ENCODE assay signal across 9 cellular contexts in genomic region chr13:25114220-25114619, GRCh38. TPM values are rescaled to one million over a fixed set of nuclear protein-coding genes. Genes with fewer than 3 reads are reported as not detected.
DNase-seq lines count a peak whose midpoint lies in the region; ATAC-seq, FAIRE-seq and TF ChIP-seq lines count a peak whose summit lies in the region.
"Had no signal": no experiment of that assay in that cellular context is flagged by ENCODE, and none has a peak within 500 bp of the region (broad histone marks: within the 10 kb centered on the region; RNA-seq: fewer than 3 reads in every experiment).

No MANE protein-coding gene starts in this region.

- 18% methylated on average over 3 of the region's 3 CpGs for WGBS in HepG2 (ENCODE audit: low lambda C conversion rate)

- no peak for TF ChIP-seq POLR2A in HepG2 (IDR thresholded peaks at IDR 0.05; ENCODE audit: insufficient read depth in 1 of 2, low read depth in 2 of 2, low read length in 2 of 2)

- no peaks in the 10 kb centered on the region for H3K4me1 Mint-ChIP-seq in activated CD4-positive, alpha-beta T cell treated with anti-CD3 and anti-CD28 coated beads for 36 hours

- peak; percentile 49 for DNase-seq in 8988T
- peak; percentile 61 for DNase-seq in NCI-H460 (ENCODE audit: extremely low read depth, low read depth)
- peak; percentile 79 for DNase-seq in activated CD4-positive, alpha-beta T cell treated with anti-CD3 and anti-CD28 coated beads for 36 hours
- no peak for DNase-seq in coronary artery (ENCODE audit: low spot score)
- DNase-seq in HepG2 (ENCODE audit: low spot score), result peak; percentile 62
- peak; percentile 24 for DNase-seq in stimulated activated CD8-positive, alpha-beta memory T cell treated with anti-CD3 and anti-CD28 coated beads, Interleukin-12 subunit alpha, Interleukin-12 subunit beta, amount 100 ng/mL, for 1 hour (ENCODE audit: low read depth)

- FAIRE-seq in HepG2 (lab: Jason Lieb, UNC), result peak; percentile 82

- POLR2A ChIA-PET in activated CD4-positive, alpha-beta T cell treated with anti-CD3 and anti-CD28 coated beads for 36 hours (lab: Charles Lee), result no interaction called here
- POLR2A ChIA-PET in HepG2 (lab: Yijun Ruan, JAX), result no interaction called here

- no peaks in the 10 kb centered on the region for H3K9me3 Mint-ChIP-seq in activated CD4-positive, alpha-beta T cell treated with anti-CD3 and anti-CD28 coated beads for 36 hours (ENCODE audit: low read depth)
- H3K9me3 Mint-ChIP-seq: stimulated activated naive CD8-positive, alpha-beta T cell treated with anti-CD3 and anti-CD28 coated beads, Interleukin-15, Interleukin-2, amounts not matched to agents 100 ng/mL and 50 ng/mL, for 24 hours had no signal

- H2AFZ ChIP-seq in HepG2 (ENCODE audit: low read length), result no peak overlapping the region

- BruUV-seq in HepG2 (replicated peaks; lab: Mats Ljungman, UMichigan), result no TSS peak

- no peak overlapping the region for H3K4me3 Mint-ChIP-seq in activated CD4-positive, alpha-beta T cell treated with anti-CD3 and anti-CD28 coated beads for 36 hours
- H3K4me3 Mint-ChIP-seq: stimulated activated naive CD8-positive, alpha-beta T cell treated with anti-CD3 and anti-CD28 coated beads, Interleukin-15, Interleukin-2, amounts not matched to agents 100 ng/mL and 50 ng/mL, for 24 hours had no signal

- no peaks in the 10 kb centered on the region for H3K36me3 ChIP-seq in HepG2 (replicated peaks in 1 of 2; ENCODE audit: control insufficient read depth in 1 of 2, insufficient read depth in 2 of 2, low read length in 2 of 2)

- H3K4me3 ChIP-seq in coronary artery, result no peak overlapping the region
- H3K4me3 ChIP-seq in HepG2 (replicated peaks in 1 of 3; ENCODE audit: insufficient read depth in 1 of 3, low read depth in 2 of 3, low read length in 3 of 3), result no peak overlapping the region

- peaks cover 0 to 12% of the 10 kb centered on the region in 2 experiments; a peak in 2 of 5 replicates for H3K27me3 ChIP-seq in HepG2 (ENCODE audit: control insufficient read depth in 1 of 2, insufficient read depth in 2 of 2, low read length in 2 of 2)

- ATAC-seq in HG03139 (IDR thresholded peaks at IDR 0.05; ENCODE audit: unreplicated experiment) (peak; percentile 71), HepG2 (peak; percentile 97)
- peak; percentile 81 for ATAC-seq in activated CD4-positive, alpha-beta T cell treated with anti-CD3 and anti-CD28 coated beads for 36 hours

- H3K4me1 ChIP-seq in HepG2 (ENCODE audit: insufficient read depth, low read length), result no peaks in the 10 kb centered on the region

- intact Hi-C loops in activated CD4-positive, alpha-beta T cell treated with anti-CD3 and anti-CD28 coated beads for 36 hours (cut with DNase I, micrococcal nuclease), result loop anchor here (1.0 to 2.0 kb wide), 4 partner anchors 29 to 119 kb away; no protein-coding TSS in a partner anchor
- intact Hi-C loops in HepG2 (cut with micrococcal nuclease; ENCODE audit: unreplicated experiment), result loop anchor here (1.0 kb wide), 2 partner anchors 29 to 109 kb away; no protein-coding TSS in a partner anchor

- 0 out of 2 replicates have a peak, but pooled peaks have one; percentile 22 for TF ChIP-seq RAD21 in HepG2 (CRISPR knock-in tag; IDR thresholded peaks at IDR 0.05)

- peaks cover 16% of the 10 kb centered on the region for H3K27me3 Mint-ChIP-seq in activated CD4-positive, alpha-beta T cell treated with anti-CD3 and anti-CD28 coated beads for 36 hours

- no peak overlapping the region for H3K27ac Mint-ChIP-seq in activated CD4-positive, alpha-beta T cell treated with anti-CD3 and anti-CD28 coated beads for 36 hours
- H3K27ac Mint-ChIP-seq: stimulated activated naive CD8-positive, alpha-beta T cell treated with anti-CD3 and anti-CD28 coated beads, Interleukin-15, Interleukin-2, amounts not matched to agents 100 ng/mL and 50 ng/mL, for 24 hours had no signal

- no peaks in the 10 kb centered on the region for H3K9me3 ChIP-seq in HepG2 (ENCODE audit: low read length)

- H3K79me2 ChIP-seq in HepG2 (ENCODE audit: insufficient read depth, low read length), result no peaks in the 10 kb centered on the region

- H3K27ac ChIP-seq in coronary artery (no peak overlapping the region), HepG2 (ENCODE audit: extremely low read length, insufficient read depth, low read length) (no peak overlapping the region)

- no peaks in the 10 kb centered on the region for H4K20me1 ChIP-seq in HepG2 (ENCODE audit: insufficient read depth, low read length)

- no peaks in the 10 kb centered on the region for H3K36me3 Mint-ChIP-seq in activated CD4-positive, alpha-beta T cell treated with anti-CD3 and anti-CD28 coated beads for 36 hours (ENCODE audit: low read depth)

- in situ Hi-C loops in HepG2 (cut with HindIII; ENCODE audit: extremely low pct_ligation_motif_present, low pct_unique_long_range_greater_than_20kb), result no loop called here

- TF ChIP-seq EP300 in HepG2 (IDR thresholded peaks at IDR 0.05; ENCODE audit: low read depth in 2 of 2, low read length in 2 of 2), result no peak
- no peak for TF ChIP-seq EP300 in HepG2 (CRISPR knock-in tag; IDR thresholded peaks at IDR 0.05; ENCODE audit: borderline replicate concordance)

- no peak overlapping the region for H3K4me2 ChIP-seq in HepG2 (ENCODE audit: low read depth, low read length)

- no peak overlapping the region for H3K9ac ChIP-seq in HepG2 (ENCODE audit: insufficient read depth, low read depth, low read length)

- TF ChIP-seq CTCF in GM12874 (IDR thresholded peaks at IDR 0.05; ENCODE audit: insufficient read depth, low read depth, low read length) (peak; percentile 84), coronary artery (IDR thresholded peaks at IDR 0.05) (peak; percentile 60), HepG2 (CRISPR knock-in tag; IDR thresholded peaks at IDR 0.05) (peak; percentile 75)

- CTCF ChIA-PET in activated CD4-positive, alpha-beta T cell treated with anti-CD3 and anti-CD28 coated beads for 36 hours (lab: Charles Lee), result interaction anchor here (0.6 to 3.0 kb wide), 17 partner anchors 8 to 371 kb away, joined by 3 to 17 read pairs (median 3); no protein-coding TSS in a partner anchor
- CTCF ChIA-PET in HepG2 (lab: Yijun Ruan, JAX; ENCODE audit: low intra/inter-chr PET ratio, low total read pairs), result interaction anchor here (1.1 to 1.7 kb wide), 2 partner anchors 29 to 109 kb away, joined by 3 to 7 read pairs; no protein-coding TSS in a partner anchor

RNA-seq across cellular contexts. Expression of gene PABPC3, which starts 18.3 kb away (rescaled TPM):
- 0.02 TPM in 1 of 2 replicates, not detected in the other for total RNA-seq in NCI-H460 (2014; rRNA removed; shearing (Covaris generic))
- polyA plus RNA-seq in NCI-H460 (2014; cell fraction: nucleus; rRNA removed), result not detected in 2 replicates
- total RNA-seq in activated CD4-positive, alpha-beta T cell treated with anti-CD3 and anti-CD28 coated beads for 36 hours, result under 1 TPM; 0.64 to 0.74 TPM
- 0.04 and 0.06 TPM in 2 replicates for total RNA-seq in HepG2 (2016; rRNA removed; fragmentation: Illumina TruSeq; extraction: Trizol)
- total RNA-seq in HepG2 (2016; cell fraction: cytosol; rRNA removed; fragmentation: Illumina TruSeq; extraction: Trizol; ENCODE audit: low read depth), result not detected in 2 replicates
- total RNA-seq in HepG2 (2016; cell fraction: insoluble cytoplasmic fraction; rRNA removed; fragmentation: Illumina TruSeq; extraction: Trizol), result not detected in 2 replicates
- 0.06 and 0.14 TPM in 2 replicates for total RNA-seq in HepG2 (2016; cell fraction: membrane; rRNA removed; fragmentation: Illumina TruSeq; extraction: Trizol)
- total RNA-seq in HepG2 (2016; cell fraction: nucleus; rRNA removed; fragmentation: Illumina TruSeq; extraction: Trizol), result 0.09 TPM in 1 of 2 replicates, not detected in the other
- 0.07 and 0.09 TPM in 2 replicates for polyA plus RNA-seq in HepG2 (2011; rRNA removed)
- polyA plus RNA-seq in HepG2 (2011; cell fraction: cytosol; rRNA removed), result 0.04 and 0.24 TPM in 2 replicates
- 0.08 and 0.12 TPM in 2 replicates for polyA plus RNA-seq in HepG2 (2011; cell fraction: nucleus; rRNA removed)
- 0.44 and 0.93 TPM in 2 replicates for polyA plus RNA-seq in HepG2 (2012)
- 0.07 and 0.09 TPM in 2 replicates for polyA plus RNA-seq in HepG2 (2016; cell fraction: cytosol; fragmentation: Illumina TruSeq; extraction: Trizol; ENCODE audit: low read depth)
- 0.19 and 0.20 TPM in 2 replicates for polyA plus RNA-seq in HepG2 (2016; cell fraction: insoluble cytoplasmic fraction; fragmentation: Illumina TruSeq; extraction: Trizol; ENCODE audit: low read depth)
- polyA plus RNA-seq in HepG2 (2016; cell fraction: membrane; fragmentation: Illumina TruSeq; extraction: Trizol; ENCODE audit: low read depth), result 0.10 and 0.15 TPM in 2 replicates
- polyA plus RNA-seq in HepG2 (2016; cell fraction: nucleus; fragmentation: Illumina TruSeq; extraction: Trizol; ENCODE audit: insufficient read depth, low read depth), result 0.17 TPM in 1 of 2 replicates, not detected in the other
- 0.07 TPM in 1 of 2 replicates, not detected in the other for polyA minus RNA-seq in HepG2 (2011; rRNA and poly(A)+ RNA removed; ENCODE audit: low replicate concordance)
- 0.18 TPM in 1 of 2 replicates, not detected in the other for polyA minus RNA-seq in HepG2 (2011; cell fraction: cytosol; rRNA and poly(A)+ RNA removed)
- polyA minus RNA-seq in HepG2 (2011; cell fraction: nucleus; rRNA and poly(A)+ RNA removed), result 0.25 and 0.26 TPM in 2 replicates

RNA-seq across cellular contexts. Expression of gene AMER2, which starts 57.9 kb away (rescaled TPM):
- total RNA-seq in NCI-H460 (2014; rRNA removed; shearing (Covaris generic)), result not detected in 2 replicates
- not detected in 2 replicates for polyA plus RNA-seq in NCI-H460 (2014; cell fraction: nucleus; rRNA removed)
- not detected for total RNA-seq in activated CD4-positive, alpha-beta T cell treated with anti-CD3 and anti-CD28 coated beads for 36 hours
- total RNA-seq in HepG2 (2016; rRNA removed; fragmentation: Illumina TruSeq; extraction: Trizol), result not detected in 2 replicates
- total RNA-seq in HepG2 (2016; cell fraction: cytosol; rRNA removed; fragmentation: Illumina TruSeq; extraction: Trizol; ENCODE audit: low read depth), result not detected in 2 replicates
- not detected in 2 replicates for total RNA-seq in HepG2 (2016; cell fraction: insoluble cytoplasmic fraction; rRNA removed; fragmentation: Illumina TruSeq; extraction: Trizol)
- not detected in 2 replicates for total RNA-seq in HepG2 (2016; cell fraction: membrane; rRNA removed; fragmentation: Illumina TruSeq; extraction: Trizol)
- not detected in 2 replicates for total RNA-seq in HepG2 (2016; cell fraction: nucleus; rRNA removed; fragmentation: Illumina TruSeq; extraction: Trizol)
- polyA plus RNA-seq in HepG2 (2011; rRNA removed), result not detected in 2 replicates
- polyA plus RNA-seq in HepG2 (2011; cell fraction: cytosol; rRNA removed), result not detected in 2 replicates
- polyA plus RNA-seq in HepG2 (2011; cell fraction: nucleus; rRNA removed), result not detected in 2 replicates
- not detected in 2 replicates for polyA plus RNA-seq in HepG2 (2012)
- not detected in 2 replicates for polyA plus RNA-seq in HepG2 (2016; cell fraction: cytosol; fragmentation: Illumina TruSeq; extraction: Trizol; ENCODE audit: low read depth)
- polyA plus RNA-seq in HepG2 (2016; cell fraction: insoluble cytoplasmic fraction; fragmentation: Illumina TruSeq; extraction: Trizol; ENCODE audit: low read depth), result not detected in 2 replicates
- polyA plus RNA-seq in HepG2 (2016; cell fraction: membrane; fragmentation: Illumina TruSeq; extraction: Trizol; ENCODE audit: low read depth), result not detected in 2 replicates
- not detected in 2 replicates for polyA plus RNA-seq in HepG2 (2016; cell fraction: nucleus; fragmentation: Illumina TruSeq; extraction: Trizol; ENCODE audit: insufficient read depth, low read depth)
- polyA minus RNA-seq in HepG2 (2011; rRNA and poly(A)+ RNA removed; ENCODE audit: low replicate concordance), result not detected in 2 replicates
- not detected in 2 replicates for polyA minus RNA-seq in HepG2 (2011; cell fraction: cytosol; rRNA and poly(A)+ RNA removed)
- polyA minus RNA-seq in HepG2 (2011; cell fraction: nucleus; rRNA and poly(A)+ RNA removed), result not detected in 2 replicates
